Comparison of ENCODE assay signal across 25 cellular contexts in the genomic region with DNA sequence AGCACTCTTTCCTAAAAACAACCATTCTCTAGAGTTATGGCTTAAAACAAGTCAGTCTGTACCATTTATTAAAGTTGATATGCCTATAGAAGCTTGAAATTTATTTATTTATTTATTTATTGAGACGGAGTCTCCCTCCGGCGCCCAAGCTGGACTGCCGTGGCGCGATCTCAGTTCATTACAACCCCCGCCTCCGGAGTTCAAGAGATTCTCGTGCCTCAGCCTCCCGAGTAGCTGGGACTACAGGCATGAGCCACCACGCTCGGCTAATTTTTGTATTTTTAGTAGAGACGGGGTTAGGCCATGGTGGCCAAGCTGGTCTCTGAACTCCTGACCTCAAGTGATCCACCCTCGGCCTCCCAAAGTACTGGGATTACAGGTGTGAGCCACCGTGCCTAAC. TPM values are rescaled to one million over a fixed set of nuclear protein-coding genes. Genes with fewer than 3 reads are reported as not detected.
DNase-seq lines count a peak whose midpoint lies in the region; ATAC-seq and TF ChIP-seq lines count a peak whose summit lies in the region.
"Had no signal": no experiment of that assay in that cellular context is flagged by ENCODE, and none has a peak within 500 bp of the region (broad histone marks: within the 10 kb centered on the region; RNA-seq: fewer than 3 reads in every experiment).

No MANE protein-coding gene starts in this region.

- no peak overlapping the region for H2BK15ac ChIP-seq in mesenchymal stem cell (ENCODE audit: low read depth, poor library complexity, severe bottlenecking)

- no peak overlapping the region for H3K14ac ChIP-seq in mesenchymal stem cell (ENCODE audit: low read length in 2 of 2)

- H3K4me1 ChIP-seq in CD8-positive, alpha-beta T cell (ENCODE audit: insufficient read depth, low read length): peaks cover 11% of the 10 kb centered on the region
- no peaks in the 10 kb centered on the region for H3K4me1 ChIP-seq in mesenchymal stem cell (ENCODE audit: control insufficient read depth, insufficient read depth, low read depth, low read length)
- H3K4me1 ChIP-seq: testis had no signal

- no peak overlapping the region for H2BK120ac ChIP-seq in mesenchymal stem cell (ENCODE audit: low read depth, low read length)

- 97% methylated on average over 15 of the region's 15 CpGs for WGBS in mesenchymal stem cell

- DNase-seq in activated CD8-positive, alpha-beta T cell treated with anti-CD3 and anti-CD28 coated beads for 36 hours: no peak
- no peak for DNase-seq in activated CD8-positive, alpha-beta T cell treated with anti-CD3 and anti-CD28 coated beads, Interleukin-2, amount 10 ng/mL, durations not matched to agents 7 days and 5 days
- DNase-seq in CD8-positive, alpha-beta T cell: no peak
- no peak for DNase-seq in activated T-helper 1 cell treated with anti-CD3 and anti-CD28 coated beads, Interleukin-12 subunit alpha, Interleukin-12 subunit beta, Interleukin-2, Interleukin-4 antibody, amounts not matched to agents 30 ng/mL and 10 ng/mL and 1 ng/mL, durations not matched to agents 14 hours and 24 hours and 36 hours (ENCODE audit: low spot score)
- DNase-seq in natural killer cell treated with Interleukin-12 subunit alpha and Interleukin-12 subunit beta and Interleukin-15 and Interleukin-18, amount 100 ng/mL, for 72 hours (ENCODE audit: low spot score): no peak
- DNase-seq in mesenchymal stem cell: no peak
- DNase-seq in medulla oblongata (ENCODE audit: extremely low spot score): no peak
- no peak for DNase-seq in NK-92 (lab: John Stamatoyannopoulos, UW; ENCODE audit: unreplicated experiment)
- DNase-seq: activated CD4-positive, alpha-beta T cell treated with anti-CD3 and anti-CD28 coated beads, Interleukin-2, amount 50 U/mL, for 4 hours; activated T-cell treated with anti-CD3 and anti-CD28 coated beads for 4 hours; brain microvascular endothelial cell; Caco-2; DMS79 treated with DMSO at 0.1 percent for 48 hours; effector CD4-positive, alpha-beta T cell; GM23248; heart right ventricle; left cardiac atrium; mammary epithelial cell; NCI-H187; NCI-H526; ovary; RPMI8226; testis had no signal

- H3K4ac ChIP-seq in mesenchymal stem cell (ENCODE audit: low read depth in 1 of 2, low read length in 2 of 2): no peak overlapping the region

- no peak overlapping the region for H2BK12ac ChIP-seq in mesenchymal stem cell (ENCODE audit: low read length in 2 of 2)

- no peak overlapping the region for H3K23ac ChIP-seq in mesenchymal stem cell (ENCODE audit: low read length in 2 of 2)

- POLR2A ChIA-PET in activated CD8-positive, alpha-beta T cell treated with anti-CD3 and anti-CD28 coated beads for 36 hours (lab: Charles Lee): no interaction called here
- POLR2A ChIA-PET in activated CD8-positive, alpha-beta T cell treated with anti-CD3 and anti-CD28 coated beads, Interleukin-2, amount 10 ng/mL, durations not matched to agents 7 days and 5 days (lab: Charles Lee): interaction anchor here (0.5 to 1.2 kb wide), 2 partner anchors 9 to 656 kb away, joined by 3 read pairs; no protein-coding TSS in a partner anchor
- POLR2A ChIA-PET in CD8-positive, alpha-beta T cell (lab: Charles Lee): no interaction called here

- no peak overlapping the region for H2BK5ac ChIP-seq in mesenchymal stem cell (ENCODE audit: low read depth, low read length, poor library complexity, severe bottlenecking)

- no peak overlapping the region for H3K4me3 ChIP-seq in CD8-positive, alpha-beta T cell (ENCODE audit: low read depth, low read length)
- H3K4me3 ChIP-seq in mesenchymal stem cell (ENCODE audit: insufficient read depth in 1 of 2, low read depth in 1 of 2, low read length in 2 of 2): no peak overlapping the region
- H3K4me3 ChIP-seq: ovary had no signal

- no peak overlapping the region for H4K91ac ChIP-seq in mesenchymal stem cell (ENCODE audit: low read length)

- peak overlapping the region; percentile 99 for H3K4me3 Mint-ChIP-seq in activated CD8-positive, alpha-beta T cell treated with anti-CD3 and anti-CD28 coated beads for 36 hours
- H3K4me3 Mint-ChIP-seq in activated CD8-positive, alpha-beta T cell treated with anti-CD3 and anti-CD28 coated beads, Interleukin-2, amount 10 ng/mL, durations not matched to agents 7 days and 5 days: no peak overlapping the region
- peak overlapping the region; percentile 97 for H3K4me3 Mint-ChIP-seq in CD8-positive, alpha-beta T cell
- H3K4me3 Mint-ChIP-seq in activated T-helper 1 cell treated with anti-CD3 and anti-CD28 coated beads, Interleukin-12 subunit alpha, Interleukin-12 subunit beta, Interleukin-2, Interleukin-4 antibody, amounts not matched to agents 30 ng/mL and 10 ng/mL and 1 ng/mL, durations not matched to agents 14 hours and 24 hours and 36 hours: peak overlapping the region; percentile 91
- H3K4me3 Mint-ChIP-seq in natural killer cell treated with Interleukin-12 subunit alpha and Interleukin-12 subunit beta and Interleukin-15 and Interleukin-18, amount 100 ng/mL, for 72 hours: peak overlapping the region; percentile 97

- no peak for TF ChIP-seq CTCF in activated CD8-positive, alpha-beta T cell treated with anti-CD3 and anti-CD28 coated beads for 36 hours (IDR thresholded peaks at IDR 0.05)
- TF ChIP-seq CTCF in CD8-positive, alpha-beta T cell (IDR thresholded peaks at IDR 0.05): no peak

- H3K4me1 Mint-ChIP-seq in activated CD8-positive, alpha-beta T cell treated with anti-CD3 and anti-CD28 coated beads for 36 hours (ENCODE audit: low read depth): peaks cover 18% of the 10 kb centered on the region
- peaks cover 25% of the 10 kb centered on the region for H3K4me1 Mint-ChIP-seq in activated CD8-positive, alpha-beta T cell treated with anti-CD3 and anti-CD28 coated beads, Interleukin-2, amount 10 ng/mL, durations not matched to agents 7 days and 5 days (ENCODE audit: low read depth)
- H3K4me1 Mint-ChIP-seq in CD8-positive, alpha-beta T cell (ENCODE audit: low read depth): peaks cover 35% of the 10 kb centered on the region
- peaks cover 16% of the 10 kb centered on the region for H3K4me1 Mint-ChIP-seq in activated T-helper 1 cell treated with anti-CD3 and anti-CD28 coated beads, Interleukin-12 subunit alpha, Interleukin-12 subunit beta, Interleukin-2, Interleukin-4 antibody, amounts not matched to agents 30 ng/mL and 10 ng/mL and 1 ng/mL, durations not matched to agents 14 hours and 24 hours and 36 hours (ENCODE audit: low read depth)
- H3K4me1 Mint-ChIP-seq in natural killer cell treated with Interleukin-12 subunit alpha and Interleukin-12 subunit beta and Interleukin-15 and Interleukin-18, amount 100 ng/mL, for 72 hours (ENCODE audit: low read depth in 2 of 2): peaks cover 19 to 20% of the 10 kb centered on the region in 2 donors

- peaks cover 3% of the 10 kb centered on the region for H3K9me3 Mint-ChIP-seq in activated CD8-positive, alpha-beta T cell treated with anti-CD3 and anti-CD28 coated beads for 36 hours
- no peaks in the 10 kb centered on the region for H3K9me3 Mint-ChIP-seq in activated CD8-positive, alpha-beta T cell treated with anti-CD3 and anti-CD28 coated beads, Interleukin-2, amount 10 ng/mL, durations not matched to agents 7 days and 5 days (ENCODE audit: insufficient read depth)
- H3K9me3 Mint-ChIP-seq in CD8-positive, alpha-beta T cell: peaks cover 9% of the 10 kb centered on the region
- H3K9me3 Mint-ChIP-seq in activated T-helper 1 cell treated with anti-CD3 and anti-CD28 coated beads, Interleukin-12 subunit alpha, Interleukin-12 subunit beta, Interleukin-2, Interleukin-4 antibody, amounts not matched to agents 30 ng/mL and 10 ng/mL and 1 ng/mL, durations not matched to agents 14 hours and 24 hours and 36 hours: peaks cover 12% of the 10 kb centered on the region
- H3K9me3 Mint-ChIP-seq in natural killer cell treated with Interleukin-12 subunit alpha and Interleukin-12 subunit beta and Interleukin-15 and Interleukin-18, amount 100 ng/mL, for 72 hours: no peaks in the 10 kb centered on the region
- H3K9me3 Mint-ChIP-seq: stimulated activated memory B cell treated with anti-CD40 and anti-IgM and Interleukin-4, amounts not matched to agents 10 μg/mL and 1 μg/mL and 100 μg/mL, for 72 hours had no signal

- no peak overlapping the region for H3K18ac ChIP-seq in mesenchymal stem cell (ENCODE audit: low read depth in 1 of 2, low read length in 2 of 2)

- no peaks in the 10 kb centered on the region for H3K36me3 ChIP-seq in CD8-positive, alpha-beta T cell (ENCODE audit: insufficient read depth, low read length)
- H3K36me3 ChIP-seq in mesenchymal stem cell (ENCODE audit: control insufficient read depth in 1 of 2, insufficient read depth in 2 of 2, low read depth in 1 of 2, low read length in 2 of 2): peaks cover 0 to 23% of the 10 kb centered on the region in 2 experiments
- H3K36me3 ChIP-seq: ovary had no signal

- no peaks in the 10 kb centered on the region for H3K79me1 ChIP-seq in mesenchymal stem cell (replicated peaks; ENCODE audit: low read length, poor library complexity, severe bottlenecking)

- H3K27me3 ChIP-seq in CD8-positive, alpha-beta T cell (ENCODE audit: insufficient read depth, low read length): no peaks in the 10 kb centered on the region
- no peaks in the 10 kb centered on the region for H3K27me3 ChIP-seq in mesenchymal stem cell (ENCODE audit: control insufficient read depth in 1 of 2, insufficient read depth in 1 of 2, low read length in 2 of 2)
- H3K27me3 ChIP-seq: brain microvascular endothelial cell, ovary, testis had no signal

- no peak overlapping the region for H3K27ac ChIP-seq in CD8-positive, alpha-beta T cell (ENCODE audit: low read depth, low read length)
- H3K27ac ChIP-seq in mesenchymal stem cell (ENCODE audit: low read length, poor library complexity, severe bottlenecking): no peak overlapping the region
- H3K27ac ChIP-seq: brain microvascular endothelial cell, GM23248, heart right ventricle, KMS-11, ovary had no signal

- no peak overlapping the region for H2AFZ ChIP-seq in mesenchymal stem cell (ENCODE audit: low read depth, low read length)

- no peak overlapping the region for H3K4me2 ChIP-seq in mesenchymal stem cell (ENCODE audit: low read length, poor library complexity, severe bottlenecking)
- H3K4me2 ChIP-seq: KMS-11 had no signal

- H3K27me3 Mint-ChIP-seq in activated CD8-positive, alpha-beta T cell treated with anti-CD3 and anti-CD28 coated beads for 36 hours: peaks cover 15% of the 10 kb centered on the region
- H3K27me3 Mint-ChIP-seq in activated CD8-positive, alpha-beta T cell treated with anti-CD3 and anti-CD28 coated beads, Interleukin-2, amount 10 ng/mL, durations not matched to agents 7 days and 5 days (ENCODE audit: low read depth): peaks cover 10% of the 10 kb centered on the region
- H3K27me3 Mint-ChIP-seq in CD8-positive, alpha-beta T cell (ENCODE audit: low read depth): peaks cover 20% of the 10 kb centered on the region
- H3K27me3 Mint-ChIP-seq in activated T-helper 1 cell treated with anti-CD3 and anti-CD28 coated beads, Interleukin-12 subunit alpha, Interleukin-12 subunit beta, Interleukin-2, Interleukin-4 antibody, amounts not matched to agents 30 ng/mL and 10 ng/mL and 1 ng/mL, durations not matched to agents 14 hours and 24 hours and 36 hours (ENCODE audit: insufficient read depth): peaks cover 24% of the 10 kb centered on the region
- peaks cover 28 to 35% of the 10 kb centered on the region in 2 donors for H3K27me3 Mint-ChIP-seq in natural killer cell treated with Interleukin-12 subunit alpha and Interleukin-12 subunit beta and Interleukin-15 and Interleukin-18, amount 100 ng/mL, for 72 hours

- no peak overlapping the region for H3K9ac ChIP-seq in mesenchymal stem cell (ENCODE audit: low read length)
- H3K9ac ChIP-seq: KMS-11 had no signal

- ATAC-seq in activated CD8-positive, alpha-beta T cell treated with anti-CD3 and anti-CD28 coated beads for 36 hours: no peak
- ATAC-seq in activated CD8-positive, alpha-beta T cell treated with anti-CD3 and anti-CD28 coated beads, Interleukin-2, amount 10 ng/mL, durations not matched to agents 7 days and 5 days: no peak
- ATAC-seq in CD8-positive, alpha-beta T cell: no peak
- no peak for ATAC-seq in natural killer cell treated with Interleukin-12 subunit alpha and Interleukin-12 subunit beta and Interleukin-15 and Interleukin-18, amount 100 ng/mL, for 72 hours
- ATAC-seq: heart right ventricle; left cardiac atrium; stimulated activated memory B cell treated with anti-CD40 and anti-IgM and Interleukin-4, amounts not matched to agents 10 μg/mL and 1 μg/mL and 100 μg/mL, for 72 hours had no signal

- H3K9me3 ChIP-seq in CD8-positive, alpha-beta T cell (ENCODE audit: low read length): no peaks in the 10 kb centered on the region
- H3K9me3 ChIP-seq in mesenchymal stem cell (ENCODE audit: control insufficient read depth, low read length): no peaks in the 10 kb centered on the region
- H3K9me3 ChIP-seq: Caco-2, ovary, testis had no signal

- no peak overlapping the region for H2AK5ac ChIP-seq in mesenchymal stem cell (ENCODE audit: low read length, severe bottlenecking)

- no peak overlapping the region for H3K27ac Mint-ChIP-seq in activated CD8-positive, alpha-beta T cell treated with anti-CD3 and anti-CD28 coated beads for 36 hours
- H3K27ac Mint-ChIP-seq in activated CD8-positive, alpha-beta T cell treated with anti-CD3 and anti-CD28 coated beads, Interleukin-2, amount 10 ng/mL, durations not matched to agents 7 days and 5 days: no peak overlapping the region
- H3K27ac Mint-ChIP-seq in CD8-positive, alpha-beta T cell: peak overlapping the region; percentile 94
- H3K27ac Mint-ChIP-seq in activated T-helper 1 cell treated with anti-CD3 and anti-CD28 coated beads, Interleukin-12 subunit alpha, Interleukin-12 subunit beta, Interleukin-2, Interleukin-4 antibody, amounts not matched to agents 30 ng/mL and 10 ng/mL and 1 ng/mL, durations not matched to agents 14 hours and 24 hours and 36 hours: peak overlapping the region; percentile 24
- peak overlapping the region; percentile 96 to 98 for H3K27ac Mint-ChIP-seq in natural killer cell treated with Interleukin-12 subunit alpha and Interleukin-12 subunit beta and Interleukin-15 and Interleukin-18, amount 100 ng/mL, for 72 hours
- H3K27ac Mint-ChIP-seq: stimulated activated memory B cell treated with anti-CD40 and anti-IgM and Interleukin-4, amounts not matched to agents 10 μg/mL and 1 μg/mL and 100 μg/mL, for 72 hours had no signal

- intact Hi-C loops in activated CD8-positive, alpha-beta T cell treated with anti-CD3 and anti-CD28 coated beads for 36 hours (cut with micrococcal nuclease): loop anchor here (10.0 kb wide), 1 partner anchor 384 kb away; the partner anchor contains the start of gene DNAJC19
- intact Hi-C loops in CD8-positive, alpha-beta T cell (cut with DNase I, micrococcal nuclease): loop anchor here (5.0 to 10.0 kb wide), 3 partner anchors 77 to 1276 kb away; partner anchors contain the start of genes CCDC39 (in 1 of the 2), USP13 (in 1 of the 2) and ZNF639 (in 1 of the 2)
- intact Hi-C loops in activated T-helper 1 cell treated with anti-CD3 and anti-CD28 coated beads, Interleukin-12 subunit alpha, Interleukin-12 subunit beta, Interleukin-2, Interleukin-4 antibody, amounts not matched to agents 30 ng/mL and 10 ng/mL and 1 ng/mL, durations not matched to agents 14 hours and 24 hours and 36 hours (cut with micrococcal nuclease): loop anchor here (5.0 to 10.0 kb wide), 6 partner anchors 1038 to 1586 kb away; partner anchors contain the start of genes ACTL6A, GNB4, MFN1 and PIK3CA

- CTCF ChIA-PET in activated CD8-positive, alpha-beta T cell treated with anti-CD3 and anti-CD28 coated beads for 36 hours (lab: Charles Lee): no interaction called here
- CTCF ChIA-PET in activated CD8-positive, alpha-beta T cell treated with anti-CD3 and anti-CD28 coated beads, Interleukin-2, amount 10 ng/mL, durations not matched to agents 7 days and 5 days (lab: Charles Lee): no interaction called here
- CTCF ChIA-PET in CD8-positive, alpha-beta T cell (lab: Charles Lee): no interaction called here

- no peak overlapping the region for H4K8ac ChIP-seq in mesenchymal stem cell (ENCODE audit: low read length)

- peaks cover 20% of the 10 kb centered on the region for H3K36me3 Mint-ChIP-seq in activated CD8-positive, alpha-beta T cell treated with anti-CD3 and anti-CD28 coated beads for 36 hours (ENCODE audit: low read depth)
- peaks cover 31% of the 10 kb centered on the region for H3K36me3 Mint-ChIP-seq in activated CD8-positive, alpha-beta T cell treated with anti-CD3 and anti-CD28 coated beads, Interleukin-2, amount 10 ng/mL, durations not matched to agents 7 days and 5 days (ENCODE audit: low read depth)
- peaks cover 34% of the 10 kb centered on the region for H3K36me3 Mint-ChIP-seq in CD8-positive, alpha-beta T cell
- H3K36me3 Mint-ChIP-seq in activated T-helper 1 cell treated with anti-CD3 and anti-CD28 coated beads, Interleukin-12 subunit alpha, Interleukin-12 subunit beta, Interleukin-2, Interleukin-4 antibody, amounts not matched to agents 30 ng/mL and 10 ng/mL and 1 ng/mL, durations not matched to agents 14 hours and 24 hours and 36 hours (ENCODE audit: low read depth): peaks cover 21% of the 10 kb centered on the region
- H3K36me3 Mint-ChIP-seq in natural killer cell treated with Interleukin-12 subunit alpha and Interleukin-12 subunit beta and Interleukin-15 and Interleukin-18, amount 100 ng/mL, for 72 hours: peaks cover 15% of the 10 kb centered on the region

RNA-seq across cellular contexts. Expression of gene TTC14, which starts 1.5 kb away (rescaled TPM):
- 10 to 100 TPM; 40.5 to 47.2 TPM for total RNA-seq in activated CD8-positive, alpha-beta T cell treated with anti-CD3 and anti-CD28 coated beads for 36 hours
- total RNA-seq in activated CD8-positive, alpha-beta T cell treated with anti-CD3 and anti-CD28 coated beads, Interleukin-2, amount 10 ng/mL, durations not matched to agents 7 days and 5 days: 10 to 100 TPM; 53.5 to 65.5 TPM
- total RNA-seq in CD8-positive, alpha-beta T cell: 10 to 100 TPM; 70.2 to 84.8 TPM
- total RNA-seq in activated T-helper 1 cell treated with anti-CD3 and anti-CD28 coated beads, Interleukin-12 subunit alpha, Interleukin-12 subunit beta, Interleukin-2, Interleukin-4 antibody, amounts not matched to agents 30 ng/mL and 10 ng/mL and 1 ng/mL, durations not matched to agents 14 hours and 24 hours and 36 hours: 43.9 and 50.0 TPM in 2 replicates
- 10 to 100 TPM; 49.4 to 49.6 TPM for total RNA-seq in natural killer cell treated with Interleukin-12 subunit alpha and Interleukin-12 subunit beta and Interleukin-15 and Interleukin-18, amount 100 ng/mL, for 72 hours
- 31.9 TPM for polyA plus RNA-seq in mesenchymal stem cell (2013, experiment 1 of 2)
- 34.5 TPM for polyA plus RNA-seq in mesenchymal stem cell (2013, experiment 2 of 2)

Comparison
In these comparisons a context has a peak if more than half of its experiments do, and no peak if none do; other contexts are left out.
1. H3K27ac Mint-ChIP-seq: peak in CD8-positive, alpha-beta T cell (single experiment), activated T-helper 1 cell treated with anti-CD3 and anti-CD28 coated beads, Interleukin-12 subunit alpha, Interleukin-12 subunit beta, Interleukin-2, Interleukin-4 antibody, amounts not matched to agents 30 ng/mL and 10 ng/mL and 1 ng/mL, durations not matched to agents 14 hours and 24 hours and 36 hours (single experiment) and natural killer cell treated with Interleukin-12 subunit alpha and Interleukin-12 subunit beta and Interleukin-15 and Interleukin-18, amount 100 ng/mL, for 72 hours (2 of 2); none in activated CD8-positive, alpha-beta T cell treated with anti-CD3 and anti-CD28 coated beads for 36 hours (single experiment) and activated CD8-positive, alpha-beta T cell treated with anti-CD3 and anti-CD28 coated beads, Interleukin-2, amount 10 ng/mL, durations not matched to agents 7 days and 5 days (single experiment).